In the genomic region with DNA sequence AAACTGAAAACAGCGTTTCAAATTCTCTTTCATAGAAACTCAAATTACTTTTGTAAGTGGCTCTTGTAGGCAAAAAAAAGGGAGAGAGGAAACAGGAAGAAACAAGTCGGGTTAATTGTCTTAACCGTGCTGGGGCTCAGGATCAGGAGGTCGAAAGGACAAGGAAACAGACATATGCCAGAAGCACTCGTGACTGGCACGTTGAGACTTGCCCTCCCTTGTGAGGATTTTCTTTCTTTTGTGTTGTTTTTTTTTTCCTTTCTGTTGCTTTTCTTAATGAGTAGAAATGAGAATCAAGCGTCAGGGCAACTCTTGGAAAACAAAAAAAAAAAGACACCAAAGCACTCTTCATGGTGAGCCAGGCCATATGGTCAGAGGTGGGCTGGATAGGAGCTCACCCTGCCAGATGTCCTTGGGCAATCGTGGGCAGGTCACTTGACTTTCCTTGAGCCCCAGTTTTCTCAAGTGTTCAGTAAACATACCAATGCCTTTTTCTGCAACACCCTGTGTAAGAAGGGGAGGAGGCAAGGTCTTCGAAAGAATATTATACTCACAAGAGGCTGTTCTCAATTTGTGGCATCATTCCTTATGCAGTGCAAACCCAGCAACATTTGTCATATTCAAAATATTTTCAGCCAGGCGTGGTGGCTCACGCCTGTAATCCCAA, we compare ENCODE assay signal across 10 cellular contexts. TPM values are rescaled to one million over a fixed set of nuclear protein-coding genes. Genes with fewer than 3 reads are reported as not detected.
DNase-seq lines count a peak whose midpoint lies in the region; ATAC-seq and TF ChIP-seq lines count a peak whose summit lies in the region.
"Had no signal": no experiment of that assay in that cellular context is flagged by ENCODE, and none has a peak within 500 bp of the region (broad histone marks: within the 10 kb centered on the region; RNA-seq: fewer than 3 reads in every experiment).

No MANE protein-coding gene starts in this region.

- H3K27ac Mint-ChIP-seq in progenitor cell of endocrine pancreas, result peak overlapping the region; percentile 18
- H3K27ac Mint-ChIP-seq: activated B cell treated with CpG ODN at 0.5 μM for 24 hours had no signal

- peak overlapping the region; percentile 5; the same call in 1 of the 2 replicates for H3K9ac ChIP-seq in ES-I3 (ENCODE audit: low read depth, low read length)

- peaks cover under 1% of the 10 kb centered on the region; the same call in 1 of the 2 replicates for H3K9me3 ChIP-seq in ES-I3 (ENCODE audit: control insufficient read depth, insufficient read depth, low read length)

- no peaks in the 10 kb centered on the region for H3K27me3 Mint-ChIP-seq in progenitor cell of endocrine pancreas

- ATAC-seq in GM21526 (IDR thresholded peaks at IDR 0.05; ENCODE audit: low FRiP score, unreplicated experiment) (no peak), GM19397 (IDR thresholded peaks at IDR 0.05; ENCODE audit: unreplicated experiment) (no peak)

- peaks cover 14% of the 10 kb centered on the region for H3K4me1 ChIP-seq in ES-I3 (ENCODE audit: insufficient read depth, low read length)

- TF ChIP-seq CTCF in foreskin fibroblast (IDR thresholded peaks at IDR 0.05; ENCODE audit: low read depth, low read length), result no peak
- no peak for TF ChIP-seq CTCF in progenitor cell of endocrine pancreas (IDR thresholded peaks at IDR 0.05; ENCODE audit: unreplicated experiment)

- H3K4me1 Mint-ChIP-seq in progenitor cell of endocrine pancreas (ENCODE audit: low read depth), result peaks cover 6% of the 10 kb centered on the region
- H3K4me1 Mint-ChIP-seq: activated B cell treated with CpG ODN at 0.5 μM for 24 hours had no signal

- H3K9me3 Mint-ChIP-seq in progenitor cell of endocrine pancreas (ENCODE audit: low read depth), result peaks cover 4% of the 10 kb centered on the region

- H3K4me3 ChIP-seq in foreskin fibroblast (ENCODE audit: low read depth in 1 of 2, low read length in 2 of 2), result peak overlapping the region in 1 of 2 donors; percentile 43

- no peak overlapping the region for H3K4me3 Mint-ChIP-seq in progenitor cell of endocrine pancreas (ENCODE audit: low read depth)
- H3K4me3 Mint-ChIP-seq: activated B cell treated with CpG ODN at 0.5 μM for 24 hours had no signal

- DNase-seq in NOMO-1 (lab: John Stamatoyannopoulos, UW; ENCODE audit: unreplicated experiment in 2 of 2) (peak; percentile 47 to 52), foreskin fibroblast (peak; percentile 53 to 77), progenitor cell of endocrine pancreas (ENCODE audit: low spot score, unreplicated experiment) (no peak), activated gamma-delta T cell (lab: John Stamatoyannopoulos, UW) (no peak)
- no peak for DNase-seq in NK-92 treated with Interleukin-12 subunit alpha and Interleukin-12 subunit beta, amount 100 ng/mL, for 24 hours (lab: John Stamatoyannopoulos, UW)
- DNase-seq: activated B cell treated with CpG ODN at 0.5 μM for 24 hours; effector memory CD4-positive, alpha-beta T cell had no signal

- no peaks in the 10 kb centered on the region for H3K36me3 ChIP-seq in ES-I3 (ENCODE audit: insufficient read depth, low read length)

- peaks cover 12% of the 10 kb centered on the region for H3K36me3 Mint-ChIP-seq in progenitor cell of endocrine pancreas (ENCODE audit: insufficient read depth)

RNA-seq across cellular contexts. Expression of gene TMEM87B, which starts 23.0 kb away (rescaled TPM):
- 15.4 and 15.9 TPM in 2 replicates for total RNA-seq in progenitor cell of endocrine pancreas

Comparison
In these comparisons a context has a peak if more than half of its experiments do, and no peak if none do; other contexts are left out.
1. DNase-seq: peak in NOMO-1 (2 of 2) and foreskin fibroblast (2 of 2); none in progenitor cell of endocrine pancreas (single experiment), activated gamma-delta T cell (single experiment) and NK-92 treated with Interleukin-12 subunit alpha and Interleukin-12 subunit beta, amount 100 ng/mL, for 24 hours (single experiment).